Comparison of ENCODE assay signal across 15 cellular contexts in the genomic region with DNA sequence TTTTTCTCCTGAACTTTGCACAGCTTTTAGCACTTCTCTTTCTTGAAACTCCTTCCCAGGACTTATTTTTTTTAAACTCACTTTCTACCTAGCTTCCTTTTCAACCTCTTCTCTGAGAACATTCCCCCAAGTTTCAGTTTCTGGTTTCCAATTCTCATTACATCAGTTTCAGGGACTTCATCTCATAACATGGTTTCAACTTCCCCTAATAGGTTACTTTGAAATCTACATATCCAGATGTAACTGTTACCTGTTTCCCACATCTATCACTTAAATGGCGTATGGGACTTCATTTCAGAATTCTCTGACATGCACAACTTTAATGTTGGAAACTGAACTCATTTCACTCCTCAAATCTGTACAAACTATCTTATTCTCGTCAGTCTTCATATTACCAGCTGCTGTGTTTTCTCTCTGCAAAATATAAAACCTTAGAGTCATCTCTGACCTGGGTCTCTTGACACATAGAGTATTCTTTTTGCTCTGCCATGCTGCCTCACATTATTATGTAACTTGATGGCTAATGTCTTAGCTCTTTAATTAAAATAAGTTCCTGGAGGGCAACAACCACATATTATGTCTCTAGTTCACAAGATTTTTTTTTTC. TPM values are rescaled to one million over a fixed set of nuclear protein-coding genes. Genes with fewer than 3 reads are reported as not detected.
DNase-seq lines count a peak whose midpoint lies in the region; ATAC-seq and TF ChIP-seq lines count a peak whose summit lies in the region.
"Had no signal": no experiment of that assay in that cellular context is flagged by ENCODE, and none has a peak within 500 bp of the region (broad histone marks: within the 10 kb centered on the region; RNA-seq: fewer than 3 reads in every experiment).

No MANE protein-coding gene starts in this region.

- H3K4me3 Mint-ChIP-seq in activated T-cell treated with anti-CD3 and anti-CD28 coated beads, Interleukin-2, amount 50 U/mL, for 72 hours: peak overlapping the region in 1 of 2 donors; percentile 25
- no peak overlapping the region for H3K4me3 Mint-ChIP-seq in activated T-cell treated with anti-CD3 and anti-CD28 coated beads, Interleukin-2, amount 50 U/mL, for 4 hours
- H3K4me3 Mint-ChIP-seq in progenitor cell of endocrine pancreas (ENCODE audit: low read depth): no peak overlapping the region
- H3K4me3 Mint-ChIP-seq: T-cell had no signal

- intact Hi-C loops in posterior vena cava (cut with DNase I): no loop called here

- peak overlapping the region; percentile 21 for H3K27ac Mint-ChIP-seq in activated T-cell treated with anti-CD3 and anti-CD28 coated beads, Interleukin-2, amount 50 U/mL, for 72 hours
- peak overlapping the region; percentile 38 for H3K27ac Mint-ChIP-seq in progenitor cell of endocrine pancreas
- H3K27ac Mint-ChIP-seq: T-cell had no signal

- TF ChIP-seq CTCF in progenitor cell of endocrine pancreas (IDR thresholded peaks at IDR 0.05; ENCODE audit: unreplicated experiment): no peak

- peak; percentile 31 to 47 for ATAC-seq in activated T-cell treated with anti-CD3 and anti-CD28 coated beads, Interleukin-2, amount 50 U/mL, for 72 hours (replicated peaks in 1 of 2)
- no peak for ATAC-seq in activated T-cell treated with anti-CD3 and anti-CD28 coated beads, Interleukin-2, amount 50 U/mL, for 4 hours
- peak; percentile 81 for ATAC-seq in GM21390 (IDR thresholded peaks at IDR 0.05; ENCODE audit: unreplicated experiment)
- ATAC-seq in HG03432 (IDR thresholded peaks at IDR 0.05; ENCODE audit: unreplicated experiment): peak; percentile 62
- ATAC-seq: Panc1, T-cell had no signal

- DNase-seq in activated T-cell treated with anti-CD3 and anti-CD28 coated beads, Interleukin-2, amount 50 U/mL, for 72 hours: no peak
- no peak for DNase-seq in activated T-cell treated with anti-CD3 and anti-CD28 coated beads, Interleukin-2, amount 50 U/mL, for 4 hours
- no peak for DNase-seq in progenitor cell of endocrine pancreas (ENCODE audit: low spot score, unreplicated experiment)
- no peak for DNase-seq in iPS-NIHi11 (ENCODE audit: low spot score)
- no peak for DNase-seq in posterior vena cava (ENCODE audit: low spot score)
- no peak for DNase-seq in NCI-H146 (lab: John Stamatoyannopoulos, UW)
- DNase-seq: glutamatergic neuron, kidney glomerular epithelial cell, NCI-H446, T-cell had no signal

- peaks cover 10% of the 10 kb centered on the region for H3K4me1 Mint-ChIP-seq in activated T-cell treated with anti-CD3 and anti-CD28 coated beads, Interleukin-2, amount 50 U/mL, for 72 hours (ENCODE audit: low read depth)
- H3K4me1 Mint-ChIP-seq in activated T-cell treated with anti-CD3 and anti-CD28 coated beads, Interleukin-2, amount 50 U/mL, for 4 hours (ENCODE audit: low read depth): peaks cover 3% of the 10 kb centered on the region
- H3K4me1 Mint-ChIP-seq in progenitor cell of endocrine pancreas (ENCODE audit: low read depth): no peaks in the 10 kb centered on the region

- peaks cover 13 to 17% of the 10 kb centered on the region in 2 donors for H3K36me3 Mint-ChIP-seq in activated T-cell treated with anti-CD3 and anti-CD28 coated beads, Interleukin-2, amount 50 U/mL, for 72 hours (ENCODE audit: insufficient read depth in 2 of 2)
- peaks cover 48% of the 10 kb centered on the region for H3K36me3 Mint-ChIP-seq in activated T-cell treated with anti-CD3 and anti-CD28 coated beads, Interleukin-2, amount 50 U/mL, for 4 hours (ENCODE audit: insufficient read depth)
- peaks cover 31% of the 10 kb centered on the region for H3K36me3 Mint-ChIP-seq in progenitor cell of endocrine pancreas (ENCODE audit: insufficient read depth)

- no peaks in the 10 kb centered on the region for H3K27me3 Mint-ChIP-seq in activated T-cell treated with anti-CD3 and anti-CD28 coated beads, Interleukin-2, amount 50 U/mL, for 72 hours (ENCODE audit: low read depth)
- H3K27me3 Mint-ChIP-seq in activated T-cell treated with anti-CD3 and anti-CD28 coated beads, Interleukin-2, amount 50 U/mL, for 4 hours (ENCODE audit: low read depth): no peaks in the 10 kb centered on the region
- H3K27me3 Mint-ChIP-seq in progenitor cell of endocrine pancreas: no peaks in the 10 kb centered on the region
- H3K27me3 Mint-ChIP-seq: T-cell had no signal

- H3K9me3 Mint-ChIP-seq in activated T-cell treated with anti-CD3 and anti-CD28 coated beads, Interleukin-2, amount 50 U/mL, for 72 hours: no peaks in the 10 kb centered on the region
- no peaks in the 10 kb centered on the region for H3K9me3 Mint-ChIP-seq in activated T-cell treated with anti-CD3 and anti-CD28 coated beads, Interleukin-2, amount 50 U/mL, for 4 hours
- H3K9me3 Mint-ChIP-seq in progenitor cell of endocrine pancreas (ENCODE audit: low read depth): no peaks in the 10 kb centered on the region
- H3K9me3 Mint-ChIP-seq: T-cell had no signal

RNA-seq across cellular contexts. Expression of gene NME9, which starts 58.4 kb away (rescaled TPM):
- under 1 TPM; 0.53 to 0.58 TPM for total RNA-seq in activated T-cell treated with anti-CD3 and anti-CD28 coated beads, Interleukin-2, amount 50 U/mL, for 72 hours
- total RNA-seq in activated T-cell treated with anti-CD3 and anti-CD28 coated beads, Interleukin-2, amount 50 U/mL, for 4 hours: not detected
- 2.3 and 2.4 TPM in 2 replicates for total RNA-seq in progenitor cell of endocrine pancreas
- total RNA-seq in posterior vena cava: not detected
- total RNA-seq: endothelial cell of umbilical vein, HT-29 had no signal

Comparison
In these comparisons a context has a peak if more than half of its experiments do, and no peak if none do; other contexts are left out.
1. ATAC-seq: peak in activated T-cell treated with anti-CD3 and anti-CD28 coated beads, Interleukin-2, amount 50 U/mL, for 72 hours (2 of 2), GM21390 (single experiment) and HG03432 (single experiment); none in activated T-cell treated with anti-CD3 and anti-CD28 coated beads, Interleukin-2, amount 50 U/mL, for 4 hours (0 of 2).